ENCODE assay signal across 22 cellular contexts in the genomic region with DNA sequence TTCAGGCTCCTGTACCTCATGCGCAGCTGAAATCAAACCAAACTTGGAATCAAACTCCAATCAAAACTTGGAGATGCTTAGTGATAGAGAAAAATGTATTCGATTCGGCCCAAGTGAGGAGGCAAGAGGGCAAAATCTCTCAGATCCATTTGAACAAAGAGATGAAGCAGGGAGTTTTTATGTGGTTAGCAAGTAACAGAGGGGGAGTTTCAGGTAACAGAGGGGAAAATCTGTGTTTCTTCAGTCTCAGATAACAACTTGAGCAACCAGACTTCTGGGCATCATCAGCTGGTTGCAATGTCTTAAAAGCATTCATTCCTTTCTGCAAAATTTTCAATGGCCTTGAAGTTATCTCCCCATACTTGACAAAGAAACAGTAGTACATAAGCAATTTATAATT.
DNase-seq lines count a peak whose midpoint lies in the region; ATAC-seq and TF ChIP-seq lines count a peak whose summit lies in the region.
"Had no signal": no experiment of that assay in that cellular context is flagged by ENCODE, and none has a peak within 500 bp of the region (broad histone marks: within the 10 kb centered on the region; RNA-seq: fewer than 3 reads in every experiment).

No MANE protein-coding gene starts in this region.

- H3K36me3 ChIP-seq in adrenal gland (replicated peaks in 1 of 2), result no peaks in the 10 kb centered on the region

- H3K4me3 ChIP-seq in GM12865 (ENCODE audit: low read depth, low read length) (no peak overlapping the region), adrenal gland (no peak overlapping the region)
- H3K4me3 ChIP-seq: A549, GM23248 had no signal

- H3K4me1 ChIP-seq in adrenal gland (replicated peaks in 1 of 2), result no peaks in the 10 kb centered on the region
- H3K4me1 ChIP-seq: Caco-2 had no signal

- no peak overlapping the region for H3K27ac ChIP-seq in adrenal gland
- H3K27ac ChIP-seq: 22Rv1, A549, C4-2B, GM23248, HL-60, KMS-11 had no signal

- no peaks in the 10 kb centered on the region for H3K27me3 ChIP-seq in adrenal gland

- DNase-seq in GM12865 (ENCODE audit: low read depth) (peak; percentile 8), left kidney (ENCODE audit: low read depth, low spot score) (peak; percentile 36), adrenal gland (no peak), SHP77 (lab: John Stamatoyannopoulos, UW) (no peak)
- DNase-seq: AML-193; Caco-2; CD4-positive, alpha-beta T cell; DMS153; DMS79; GDM1; GM23248; H7; HFFc6 had no signal

- WGBS in adrenal gland, 4 donors, result 92 to 98% (median 94%) methylated on average over 3 of the region's 3 CpGs

- intact Hi-C loops in adrenal gland (cut with DNase I), result no loop called here

- peak; percentile 62 for ATAC-seq in GM18907 (IDR thresholded peaks at IDR 0.05; ENCODE audit: unreplicated experiment)
- ATAC-seq in HG02798 (IDR thresholded peaks at IDR 0.05; ENCODE audit: poor library complexity, unreplicated experiment), result peak; percentile 43
- ATAC-seq in HG03457 (IDR thresholded peaks at IDR 0.05; ENCODE audit: unreplicated experiment), result no peak
- ATAC-seq: A549, HCT116 had no signal

- peaks cover 0 to 4% (median 0%) of the 10 kb centered on the region in 3 donors for H3K9me3 ChIP-seq in adrenal gland (replicated peaks in 1 of 3)
- H3K9me3 ChIP-seq: A549, Caco-2 had no signal

- no peak for TF ChIP-seq POLR2A in adrenal gland (IDR thresholded peaks at IDR 0.05)

- TF ChIP-seq CTCF in GM12865 (IDR thresholded peaks at IDR 0.05; ENCODE audit: insufficient read depth, low read depth, low read length, missing control alignments) (no peak), adrenal gland (IDR thresholded peaks at IDR 0.05) (no peak)

Comparison
In these comparisons a context has a peak if more than half of its experiments do, and no peak if none do; other contexts are left out.
1. DNase-seq: peak in GM12865 (single experiment) and left kidney (single experiment); none in adrenal gland (0 of 7) and SHP77 (0 of 2).